ENCODE assay signal across 1 cellular context in the genomic region with DNA sequence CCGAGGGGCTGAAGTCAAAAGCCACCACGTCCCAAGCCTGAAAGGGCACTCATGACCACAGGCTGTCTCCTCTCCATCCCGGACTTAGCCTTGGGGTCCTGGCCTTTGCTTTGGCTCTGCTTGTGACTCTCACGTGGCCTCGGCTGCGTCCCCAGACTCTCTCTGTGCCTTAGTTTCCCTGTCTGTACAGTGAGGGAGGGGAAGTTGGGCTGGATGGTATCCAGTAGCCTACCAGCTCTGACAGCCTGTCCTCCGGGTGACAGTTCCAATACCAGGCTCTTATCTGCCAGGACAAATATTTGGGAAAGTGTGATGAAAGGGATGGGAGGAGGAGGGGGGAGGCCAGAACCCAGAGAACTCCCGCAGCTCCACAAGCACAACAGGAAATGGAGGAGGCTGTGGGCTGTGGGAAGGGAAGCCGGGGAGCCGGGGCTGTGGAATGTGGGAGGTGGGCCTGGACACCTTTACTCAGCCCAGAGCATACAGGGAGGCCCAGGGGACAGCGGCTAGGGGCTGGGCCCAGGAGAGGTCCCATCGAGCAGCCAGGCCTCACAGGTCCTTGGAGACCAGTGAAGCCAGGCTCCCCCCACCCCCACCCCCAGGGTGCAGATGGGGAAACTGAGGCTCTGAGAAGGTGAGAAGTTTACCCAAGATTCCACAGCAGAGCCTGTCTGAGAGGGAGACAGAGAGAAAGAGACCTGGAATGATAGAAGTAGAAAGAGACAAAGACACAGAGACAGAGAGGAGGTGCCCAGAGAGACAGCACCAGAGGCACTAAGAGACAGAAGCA.
TF ChIP-seq lines count a peak whose summit lies in the region.

No MANE protein-coding gene starts in this region.

TF ChIP-seq in HepG2, 621 proteins besides CTCF, POLR2A, EP300 and RAD21 (continued from another document):
- TF ChIP-seq HMGXB4 (CRISPR knock-in tag; IDR thresholded peaks at IDR 0.05; ENCODE audit: borderline replicate concordance in 1 of 2, low read depth in 1 of 2) (peak; percentile 62 to 75), RARG (CRISPR knock-in tag; IDR thresholded peaks at IDR 0.05; ENCODE audit: low read depth) (no peak), ZNF205 (CRISPR knock-in tag; IDR thresholded peaks at IDR 0.05) (peak; percentile 88), HDAC2 (CRISPR knock-in tag; IDR thresholded peaks at IDR 0.05) (peak; percentile 96), ATRX (CRISPR knock-in tag; IDR thresholded peaks at IDR 0.05; ENCODE audit: borderline replicate concordance) (no peak), PHF5A (CRISPR knock-in tag; IDR thresholded peaks at IDR 0.05; ENCODE audit: low read depth, unreplicated experiment) (peak; percentile 62), DMTF1 (CRISPR knock-in tag; IDR thresholded peaks at IDR 0.05) (0 out of 2 replicates have a peak, but pooled peaks have one; percentile 61), SKI (IDR thresholded peaks at IDR 0.05; ENCODE audit: partially characterized antibody) (no peak), ATAD3A (CRISPR knock-in tag; IDR thresholded peaks at IDR 0.05) (no peak), HMG20A (CRISPR knock-in tag; IDR thresholded peaks at IDR 0.05; ENCODE audit: borderline replicate concordance) (peak; percentile 75), RAD51 (IDR thresholded peaks at IDR 0.05; ENCODE audit: borderline replicate concordance) (no peak)
